Comparison of ENCODE assay signal across 2 cellular contexts in the genomic region with DNA sequence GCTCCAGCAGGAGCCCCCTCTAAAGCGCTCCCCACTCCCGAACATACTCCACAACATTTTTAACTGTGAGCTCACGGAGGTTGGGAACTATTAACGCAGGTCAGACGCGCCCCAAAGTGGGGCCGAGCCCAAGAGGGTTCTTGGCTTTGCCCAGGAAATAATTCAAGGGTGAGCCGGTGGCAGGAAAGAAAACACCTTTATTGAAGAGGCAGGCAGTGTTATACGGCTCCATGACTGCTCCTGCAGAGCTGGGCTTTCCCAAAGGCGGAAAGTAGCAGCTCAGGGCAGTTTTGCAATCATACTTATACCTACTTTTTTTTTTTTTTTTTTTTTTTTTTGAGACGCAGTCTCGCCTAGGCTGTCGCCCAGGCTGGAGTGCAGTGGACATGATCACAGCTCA.
TF ChIP-seq lines count a peak whose summit lies in the region.

No MANE protein-coding gene starts in this region.

TF ChIP-seq in A549, 52 proteins besides CTCF, POLR2A, EP300 and RAD21 (continued from another document):
- TF ChIP-seq ZC3H11A (IDR thresholded peaks at IDR 0.05) (no peak), CEBPB (IDR thresholded peaks at IDR 0.05) (0 out of 4 replicates have a peak, but pooled peaks of 1 of the 2 experiments have one; percentile 9), HDAC2 (IDR thresholded peaks at IDR 0.05) (no peak)
TF ChIP-seq in A549: peak in this region for 1.

TF ChIP-seq in HEK293, 187 proteins besides CTCF, POLR2A, EP300 and RAD21 (continued from another document):
- no peak for TF ChIP-seq ZNF280C (tag by site-specific recombination; IDR thresholded peaks at IDR 0.05)
- 0 out of 2 replicates have a peak, but pooled peaks have one; percentile 36 for TF ChIP-seq ZNF362 (tag by site-specific recombination; IDR thresholded peaks at IDR 0.05)
